ENCODE assay signal across 35 cellular contexts in genomic region chr4:174853629-174854028, GRCh38. TPM values are rescaled to one million over a fixed set of nuclear protein-coding genes. Genes with fewer than 3 reads are reported as not detected.
"Had no signal": no experiment of that assay in that cellular context is flagged by ENCODE, and none has a peak within 500 bp of the region (broad histone marks: within the 10 kb centered on the region; RNA-seq: fewer than 3 reads in every experiment).

No MANE protein-coding gene starts in this region.

- ATAC-seq: activated CD8-positive, alpha-beta T cell treated with anti-CD3 and anti-CD28 coated beads for 36 hours; activated naive CD4-positive, alpha-beta T cell treated with anti-CD3 and anti-CD28 coated beads, Interleukin-2, amount 50 U/mL, for 72 hours; activated T-cell treated with anti-CD3 and anti-CD28 coated beads, Interleukin-2, amount 50 U/mL, for 4 hours; activated T-cell treated with anti-CD3 and anti-CD28 coated beads, Interleukin-2, amount 50 U/mL, for 72 hours; activated T-helper 17 cell treated with anti-CD3 and anti-CD28 coated beads, Interleukin-2, amount 50 U/mL, for 72 hours; body of pancreas had no signal

- DNase-seq: activated B cell treated with CpG ODN at 0.5 μM for 24 hours; activated CD4-positive, alpha-beta memory T cell treated with anti-CD3 and anti-CD28 coated beads for 36 hours; activated CD4-positive, alpha-beta T cell treated with anti-CD3 and anti-CD28 coated beads for 4 hours; activated CD4-positive, alpha-beta T cell treated with anti-CD3 and anti-CD28 coated beads, Interleukin-2, amount 10 ng/mL, durations not matched to agents 24 days and 14 days; activated CD4-positive, alpha-beta T cell treated with anti-CD3 and anti-CD28 coated beads, Interleukin-2, amount 50 U/mL, for 1 hour; activated CD4-positive, alpha-beta T cell treated with anti-CD3 and anti-CD28 coated beads, Interleukin-2, amount 50 U/mL, for 4 hours; activated CD4-positive, CD25-positive, alpha-beta regulatory T cell treated with anti-CD3 and anti-CD28 coated beads, Interleukin-2, amount 50 U/mL, for 72 hours; activated CD8-positive, alpha-beta memory T cell treated with anti-CD3 and anti-CD28 coated beads, Interleukin-2, amount 50 U/mL, for 4 hours; activated CD8-positive, alpha-beta T cell treated with anti-CD3 and anti-CD28 coated beads for 36 hours; activated effector memory CD4-positive, alpha-beta T cell treated with anti-CD3 and anti-CD28 coated beads, Interleukin-2, amount 50 U/mL, for 16 hours; activated gamma-delta T cell treated with Interleukin-2 at 50 U/mL for 16 hours; activated naive CD4-positive, alpha-beta T cell; activated naive CD4-positive, alpha-beta T cell treated with anti-CD3 and anti-CD28 coated beads for 36 hours; activated naive CD4-positive, alpha-beta T cell treated with anti-CD3 and anti-CD28 coated beads, Interleukin-2, amount 50 U/mL, for 16 hours; activated naive CD8-positive, alpha-beta T cell treated with anti-CD3 and anti-CD28 coated beads for 36 hours; activated T-cell treated with anti-CD3 and anti-CD28 coated beads for 4 hours; activated T-cell treated with anti-CD3 and anti-CD28 coated beads, Interleukin-2, amount 50 U/mL, for 1 hour; activated T-cell treated with anti-CD3 and anti-CD28 coated beads, Interleukin-2, amount 50 U/mL, for 4 hours; activated T-cell treated with anti-CD3 and anti-CD28 coated beads, Interleukin-2, amount 50 U/mL, for 72 hours; adrenal gland; amniotic stem cell; aorta; body of pancreas; brain microvascular endothelial cell; central memory CD4-positive, alpha-beta T cell; T-helper 2 cell; T-helper 9 cell had no signal

- H3K4me1 ChIP-seq: adrenal gland, body of pancreas, breast epithelium had no signal

- H3K36me3 ChIP-seq: adrenal gland, brain microvascular endothelial cell, breast epithelium had no signal

- H3K4me3 ChIP-seq: adrenal gland, body of pancreas, breast epithelium had no signal

- H3K27me3 ChIP-seq: adrenal gland, body of pancreas, brain microvascular endothelial cell, breast epithelium had no signal

- H3K27ac ChIP-seq: adrenal gland, body of pancreas, brain microvascular endothelial cell, breast epithelium, VCaP had no signal

- H3K9me3 ChIP-seq: adrenal gland, body of pancreas, breast epithelium had no signal

RNA-seq across cellular contexts. Expression of gene GLRA3, which starts 24.6 kb away (rescaled TPM):
- total RNA-seq: activated CD4-positive, alpha-beta memory T cell treated with anti-CD3 and anti-CD28 coated beads for 36 hours; activated CD4-positive, alpha-beta T cell treated with anti-CD3 and anti-CD28 coated beads, Interleukin-2, amount 10 ng/mL, durations not matched to agents 24 days and 14 days; activated CD8-positive, alpha-beta memory T cell treated with anti-CD3 and anti-CD28 coated beads for 36 hours; activated CD8-positive, alpha-beta T cell treated with anti-CD3 and anti-CD28 coated beads for 36 hours; activated naive CD4-positive, alpha-beta T cell treated with anti-CD3 and anti-CD28 coated beads for 36 hours; activated naive CD4-positive, alpha-beta T cell treated with anti-CD3 and anti-CD28 coated beads, Interleukin-2, amount 50 U/mL, for 72 hours; activated naive CD8-positive, alpha-beta T cell treated with anti-CD3 and anti-CD28 coated beads for 36 hours; activated T-cell treated with anti-CD3 and anti-CD28 coated beads, Interleukin-2, amount 50 U/mL, for 4 hours; activated T-cell treated with anti-CD3 and anti-CD28 coated beads, Interleukin-2, amount 50 U/mL, for 72 hours; activated T-helper 1 cell treated with anti-CD3 and anti-CD28 coated beads, Interleukin-12 subunit alpha, Interleukin-12 subunit beta, Interleukin-2, Interleukin-4 antibody, amounts not matched to agents 30 ng/mL and 10 ng/mL and 1 ng/mL, durations not matched to agents 14 hours and 24 hours and 36 hours; activated T-helper 17 cell treated with anti-CD3 and anti-CD28 coated beads, Interleukin-2, amount 50 U/mL, for 72 hours; aorta; astrocyte; cardiac septum had no signal
- polyA plus RNA-seq: aorta had no signal
